Comparison of ENCODE assay signal across 1 cellular context in genomic region chr4:71487324-71487677, GRCh38.
TF ChIP-seq lines count a peak whose summit lies in the region.

No MANE protein-coding gene starts in this region.

TF ChIP-seq in WTC11, 78 proteins besides CTCF, POLR2A, EP300 and RAD21 (continued from another document):
- TF ChIP-seq AFF4 (CRISPR knock-in tag; IDR thresholded peaks at IDR 0.05; ENCODE audit: borderline replicate concordance) (no peak), ESRRA (CRISPR knock-in tag; IDR thresholded peaks at IDR 0.05; ENCODE audit: borderline replicate concordance) (no peak)
